Comparison of ENCODE assay signal across 1 cellular context in genomic region chr7:47535033-47535703, GRCh38.
TF ChIP-seq lines count a peak whose summit lies in the region.

No MANE protein-coding gene starts in this region.

TF ChIP-seq in HepG2, 621 proteins besides CTCF, POLR2A, EP300 and RAD21 (continued from another document and continues in another):
- no peak for TF ChIP-seq FIP1L1 (IDR thresholded peaks at IDR 0.05; ENCODE audit: borderline replicate concordance, insufficient read depth, low read depth, low read length)
- TF ChIP-seq ZNF138 (CRISPR knock-in tag; IDR thresholded peaks at IDR 0.05; ENCODE audit: low read depth): no peak
- TF ChIP-seq USF2 (IDR thresholded peaks at IDR 0.05; ENCODE audit: low read depth, low read length): no peak
- TF ChIP-seq USF2 (CRISPR knock-in tag; IDR thresholded peaks at IDR 0.05; ENCODE audit: borderline replicate concordance): no peak
- TF ChIP-seq PHF20 (CRISPR knock-in tag; IDR thresholded peaks at IDR 0.05): no peak
- no peak for TF ChIP-seq ZIK1 (CRISPR knock-in tag; IDR thresholded peaks at IDR 0.05; ENCODE audit: borderline replicate concordance, low read depth)
- no peak for TF ChIP-seq ZNF652 (CRISPR knock-in tag; IDR thresholded peaks at IDR 0.05; ENCODE audit: borderline replicate concordance, low read depth)
- peak; percentile 45; the same call in 1 of the 2 replicates for TF ChIP-seq ELF3 (CRISPR knock-in tag; IDR thresholded peaks at IDR 0.05)
- no peak for TF ChIP-seq PREB (CRISPR knock-in tag; IDR thresholded peaks at IDR 0.05)
- peak; percentile 89 for TF ChIP-seq NCOR1 (IDR thresholded peaks at IDR 0.05; ENCODE audit: borderline replicate concordance, low read length)
- TF ChIP-seq MIER3 (CRISPR knock-in tag; IDR thresholded peaks at IDR 0.05; ENCODE audit: borderline replicate concordance): peak; percentile 38; the same call in 1 of the 2 replicates
- TF ChIP-seq ZNF234 (CRISPR knock-in tag; conservative IDR thresholded peaks at IDR 0.05): no peak
- TF ChIP-seq ZBTB33 (CRISPR knock-in tag; IDR thresholded peaks at IDR 0.05): no peak
- no peak for TF ChIP-seq THAP7 (CRISPR knock-in tag; IDR thresholded peaks at IDR 0.05)
- no peak for TF ChIP-seq ZNF362 (CRISPR knock-in tag; IDR thresholded peaks at IDR 0.05; ENCODE audit: borderline replicate concordance)
- TF ChIP-seq ZNF556 (CRISPR knock-in tag; IDR thresholded peaks at IDR 0.05; ENCODE audit: borderline replicate concordance): no peak
- no peak for TF ChIP-seq ZNF20 (CRISPR knock-in tag; IDR thresholded peaks at IDR 0.05)
- TF ChIP-seq GABPB1 (CRISPR knock-in tag; IDR thresholded peaks at IDR 0.05): no peak
- no peak for TF ChIP-seq SIX1 (CRISPR knock-in tag; IDR thresholded peaks at IDR 0.05; ENCODE audit: borderline replicate concordance)
- no peak for TF ChIP-seq MTF1 (CRISPR knock-in tag; IDR thresholded peaks at IDR 0.05)
- peak; percentile 69 for TF ChIP-seq NCOA2 (CRISPR knock-in tag; IDR thresholded peaks at IDR 0.05)
- no peak for TF ChIP-seq ZNF672 (CRISPR knock-in tag; IDR thresholded peaks at IDR 0.05)
- TF ChIP-seq ZNF788 (CRISPR knock-in tag; IDR thresholded peaks at IDR 0.05; ENCODE audit: borderline replicate concordance): no peak
- TF ChIP-seq RFXANK (CRISPR knock-in tag; IDR thresholded peaks at IDR 0.05): no peak
- TF ChIP-seq THAP11 (CRISPR knock-in tag; IDR thresholded peaks at IDR 0.05): no peak
- no peak for TF ChIP-seq SALL2 (CRISPR knock-in tag; IDR thresholded peaks at IDR 0.05)
- TF ChIP-seq ZNF724P (CRISPR knock-in tag; IDR thresholded peaks at IDR 0.05; ENCODE audit: borderline replicate concordance): no peak
- no peak for TF ChIP-seq ONECUT2 (CRISPR knock-in tag; IDR thresholded peaks at IDR 0.05)
- no peak for TF ChIP-seq ZNF841 (CRISPR knock-in tag; IDR thresholded peaks at IDR 0.05; ENCODE audit: borderline replicate concordance)
- TF ChIP-seq ISX (CRISPR knock-in tag; conservative IDR thresholded peaks at IDR 0.05): no peak
- 0 out of 2 replicates have a peak, but pooled peaks have one; percentile 33 for TF ChIP-seq ZNF589 (CRISPR knock-in tag; conservative IDR thresholded peaks at IDR 0.05)
- no peak for TF ChIP-seq MATR3 (CRISPR knock-in tag; IDR thresholded peaks at IDR 0.05)
- peak; percentile 90 for TF ChIP-seq BCL6 (CRISPR knock-in tag; IDR thresholded peaks at IDR 0.05)
- no peak for TF ChIP-seq CAMTA2 (CRISPR knock-in tag; IDR thresholded peaks at IDR 0.05; ENCODE audit: borderline replicate concordance)
- no peak for TF ChIP-seq ZNF550 (CRISPR knock-in tag; IDR thresholded peaks at IDR 0.05; ENCODE audit: borderline replicate concordance)
- no peak for TF ChIP-seq ZNF644 (CRISPR knock-in tag; IDR thresholded peaks at IDR 0.05; ENCODE audit: low read depth)
- TF ChIP-seq NFYC (CRISPR knock-in tag; IDR thresholded peaks at IDR 0.05): no peak
- no peak for TF ChIP-seq DNMT1 (CRISPR knock-in tag; IDR thresholded peaks at IDR 0.05)
- TF ChIP-seq ZNF367 (CRISPR knock-in tag; IDR thresholded peaks at IDR 0.05; ENCODE audit: borderline replicate concordance): no peak
- no peak for TF ChIP-seq ZNF460 (CRISPR knock-in tag; IDR thresholded peaks at IDR 0.05; ENCODE audit: borderline replicate concordance)
- no peak for TF ChIP-seq FOXK2 (IDR thresholded peaks at IDR 0.05)
- TF ChIP-seq ZNF740 (CRISPR knock-in tag; IDR thresholded peaks at IDR 0.05): no peak
- no peak for TF ChIP-seq ZBTB2 (CRISPR knock-in tag; IDR thresholded peaks at IDR 0.05; ENCODE audit: low read depth)
- TF ChIP-seq ZFP36 (IDR thresholded peaks at IDR 0.05; ENCODE audit: borderline replicate concordance, low read depth, low read length, partially characterized antibody): no peak
- no peak for TF ChIP-seq YY1 (IDR thresholded peaks at IDR 0.05; ENCODE audit: insufficient read depth, insufficient replicate concordance, low read depth, low read length)
- TF ChIP-seq ZNF678 (CRISPR knock-in tag; IDR thresholded peaks at IDR 0.05): no peak
- no peak for TF ChIP-seq CHD2 (IDR thresholded peaks at IDR 0.05; ENCODE audit: low read depth, low read length)
- TF ChIP-seq ZNF616 (CRISPR knock-in tag; IDR thresholded peaks at IDR 0.05; ENCODE audit: low read depth): no peak
- peak; percentile 76; the same call in 1 of the 2 replicates for TF ChIP-seq ZBTB34 (CRISPR knock-in tag; IDR thresholded peaks at IDR 0.05)
- TF ChIP-seq RELA (CRISPR knock-in tag; IDR thresholded peaks at IDR 0.05): no peak
- no peak for TF ChIP-seq PLRG1 (conservative IDR thresholded peaks at IDR 0.05)
- TF ChIP-seq BORCS8-MEF2B (CRISPR knock-in tag; IDR thresholded peaks at IDR 0.05): peak; percentile 26; the same call in 1 of the 2 replicates
- TF ChIP-seq MIER2 (CRISPR knock-in tag; IDR thresholded peaks at IDR 0.05): no peak; the same call in 1 of the 2 replicates
- peak; percentile 69 for TF ChIP-seq CEBPB (IDR thresholded peaks at IDR 0.05; ENCODE audit: borderline replicate concordance, low read depth, low read length)
- no peak for TF ChIP-seq NCOA5 (CRISPR knock-in tag; IDR thresholded peaks at IDR 0.05)
- no peak for TF ChIP-seq ZSCAN9 (CRISPR knock-in tag; IDR thresholded peaks at IDR 0.05; ENCODE audit: borderline replicate concordance)
- no peak for TF ChIP-seq ZHX1 (CRISPR knock-in tag; IDR thresholded peaks at IDR 0.05; ENCODE audit: low read depth)
- no peak for TF ChIP-seq HNRNPLL (IDR thresholded peaks at IDR 0.05; ENCODE audit: low read depth, low read length, poor library complexity, severe bottlenecking)
- TF ChIP-seq EZH2 (conservative IDR thresholded peaks at IDR 0.05; ENCODE audit: low read depth, low read length): no peak
- TF ChIP-seq GTF3A (CRISPR knock-in tag; conservative IDR thresholded peaks at IDR 0.05): no peak
- 0 out of 2 replicates have a peak, but pooled peaks have one; percentile 7 for TF ChIP-seq KDM1A (CRISPR knock-in tag; IDR thresholded peaks at IDR 0.05)
- no peak for TF ChIP-seq ZNF720 (CRISPR knock-in tag; IDR thresholded peaks at IDR 0.05)
- no peak for TF ChIP-seq HDAC1 (CRISPR knock-in tag; IDR thresholded peaks at IDR 0.05)
- no peak for TF ChIP-seq MXD1 (CRISPR knock-in tag; IDR thresholded peaks at IDR 0.05)
- TF ChIP-seq XRCC5 (optimal IDR thresholded peaks at IDR 0.05; ENCODE audit: low read length): no peak
- no peak for TF ChIP-seq NR3C1 (CRISPR knock-in tag; IDR thresholded peaks at IDR 0.05)
- TF ChIP-seq KAT7 (CRISPR knock-in tag; IDR thresholded peaks at IDR 0.05; ENCODE audit: borderline replicate concordance): no peak
